In the genomic region with DNA sequence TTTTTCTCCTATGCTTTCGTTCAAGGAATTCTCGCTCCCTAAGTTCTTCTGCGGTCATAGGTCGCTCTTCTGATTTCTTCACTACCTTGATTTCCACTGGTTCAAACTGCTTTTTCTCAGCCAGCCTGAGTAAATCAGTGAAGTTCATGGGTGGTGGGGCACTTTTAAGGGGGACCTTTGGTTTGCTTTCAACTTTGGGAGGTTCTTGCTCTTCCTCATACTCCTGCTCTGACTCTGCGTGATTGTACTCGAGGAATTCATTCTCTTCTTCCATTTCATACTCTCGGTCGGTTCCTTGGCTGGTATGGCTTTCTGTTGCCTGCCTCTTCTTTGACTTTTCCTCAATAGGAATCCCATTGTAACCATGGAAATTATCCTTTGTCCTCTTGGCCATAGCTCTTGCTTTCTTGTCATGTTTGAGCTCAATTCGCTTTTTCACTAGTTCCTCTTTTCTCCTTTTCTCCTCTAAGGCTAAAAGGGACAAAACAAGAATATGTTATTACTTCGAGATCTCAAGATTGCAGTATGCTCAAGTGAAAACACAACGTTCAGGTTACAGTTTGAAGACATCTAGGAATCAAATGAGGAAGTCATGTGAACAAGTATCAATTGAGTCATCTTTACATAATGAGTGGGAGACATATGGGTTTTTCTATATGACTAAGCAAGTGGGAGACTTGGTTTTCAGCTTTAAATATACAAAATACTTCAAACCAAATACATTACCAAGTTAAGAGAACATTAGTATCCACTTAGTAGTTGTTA, we compare ENCODE assay signal across 9 cellular contexts. TPM values are rescaled to one million over a fixed set of nuclear protein-coding genes. Genes with fewer than 3 reads are reported as not detected.
A peak's percentile ranks its signal among the peaks of the same experiment; 100 is the strongest.
DNase-seq lines count a peak whose midpoint lies in the region; ATAC-seq, FAIRE-seq and TF ChIP-seq lines count a peak whose summit lies in the region.
"Had no signal": no experiment of that assay in that cellular context is flagged by ENCODE, and none has a peak within 500 bp of the region (broad histone marks: within the 10 kb centered on the region; RNA-seq: fewer than 3 reads in every experiment).

No MANE protein-coding gene starts in this region.

- intact Hi-C loops in colonic mucosa (cut with DNase I), result no loop called here

- FAIRE-seq in bronchial epithelial cell (lab: Jason Lieb, UNC), result no peak

- H3K4me1 ChIP-seq in right atrium auricular region, result peaks cover 0 to 21% of the 10 kb centered on the region in 2 donors
- no peaks in the 10 kb centered on the region for H3K4me1 ChIP-seq in colonic mucosa

- TF ChIP-seq CTCF in bronchial epithelial cell (IDR thresholded peaks at IDR 0.05; ENCODE audit: insufficient read depth, low read length, severe bottlenecking) (no peak), right atrium auricular region (IDR thresholded peaks at IDR 0.05) (no peak), colonic mucosa (IDR thresholded peaks at IDR 0.05) (no peak)

- DNase-seq in bronchial epithelial cell (ENCODE audit: low read depth) (peak; percentile 52), right atrium auricular region (ENCODE audit: low spot score) (no peak), HuH-7 (ENCODE audit: low spot score) (no peak), NCI-H510A treated with DMSO at 0.1 percent for 48 hours (lab: John Stamatoyannopoulos, UW) (no peak), colonic mucosa (no peak)
- DNase-seq: stimulated activated CD4-positive, alpha-beta T cell treated with anti-CD3 and anti-CD28 coated beads, Interleukin-15, amount 100 ng/mL, for 24 hours had no signal

- H3K36me3 ChIP-seq in bronchial epithelial cell (ENCODE audit: control insufficient read depth, insufficient read depth, low read length), result peaks cover 5% of the 10 kb centered on the region
- H3K36me3 ChIP-seq in right atrium auricular region, result peaks cover 39% of the 10 kb centered on the region
- peaks cover 4% of the 10 kb centered on the region for H3K36me3 ChIP-seq in colonic mucosa

- H3K27me3 ChIP-seq in bronchial epithelial cell (ENCODE audit: control insufficient read depth, insufficient read depth, low read length), result no peaks in the 10 kb centered on the region
- no peaks in the 10 kb centered on the region for H3K27me3 ChIP-seq in right atrium auricular region
- no peaks in the 10 kb centered on the region for H3K27me3 ChIP-seq in colonic mucosa

- peak; percentile 81 for ATAC-seq in GM18498 (IDR thresholded peaks at IDR 0.05; ENCODE audit: unreplicated experiment)
- ATAC-seq in GM21529 (IDR thresholded peaks at IDR 0.05; ENCODE audit: unreplicated experiment), result peak; percentile 90
- ATAC-seq in HG03565 (IDR thresholded peaks at IDR 0.05; ENCODE audit: unreplicated experiment), result peak; percentile 93

- H3K9me3 ChIP-seq in right atrium auricular region (no peaks in the 10 kb centered on the region), colonic mucosa (no peaks in the 10 kb centered on the region)

- H3K4me3 ChIP-seq in bronchial epithelial cell (ENCODE audit: low read depth, low read length) (no peak overlapping the region), right atrium auricular region (no peak overlapping the region), colonic mucosa (no peak overlapping the region)

- no peak overlapping the region for H3K9ac ChIP-seq in colonic mucosa (ENCODE audit: low read depth in 2 of 2, low read length in 2 of 2)

- H3K27ac ChIP-seq in right atrium auricular region (no peak overlapping the region), colonic mucosa (no peak overlapping the region)

RNA-seq across cellular contexts. Expression of a gene that starts 16.2 kb away (rescaled TPM):
- total RNA-seq in bronchial epithelial cell, result 0.64 and 0.79 TPM in 2 replicates
- total RNA-seq in right atrium auricular region, result 1 to 10 TPM; 1.3 to 8.3 TPM
- total RNA-seq in colonic mucosa, result 1 to 10 TPM; 1.8 to 2.5 TPM

RNA-seq across cellular contexts. Expression of a gene that starts 18.3 kb away (rescaled TPM):
- total RNA-seq in bronchial epithelial cell (12.6 and 17.3 TPM in 2 replicates), right atrium auricular region (10 to 100 TPM in 1 of 2 donors, 1 to 10 TPM in 1; 9.2 to 15.3 TPM), colonic mucosa (10 to 100 TPM; 21.9 to 22.6 TPM)

RNA-seq across cellular contexts. Expression of a gene that starts 27.3 kb away (rescaled TPM):
- total RNA-seq in bronchial epithelial cell (22.9 and 23.6 TPM in 2 replicates), right atrium auricular region (10 to 100 TPM; 19.7 to 20.7 TPM), colonic mucosa (10 to 100 TPM; 29.2 to 46.6 TPM)
